1 cellular context compared by ENCODE assay signal in the genomic region with DNA sequence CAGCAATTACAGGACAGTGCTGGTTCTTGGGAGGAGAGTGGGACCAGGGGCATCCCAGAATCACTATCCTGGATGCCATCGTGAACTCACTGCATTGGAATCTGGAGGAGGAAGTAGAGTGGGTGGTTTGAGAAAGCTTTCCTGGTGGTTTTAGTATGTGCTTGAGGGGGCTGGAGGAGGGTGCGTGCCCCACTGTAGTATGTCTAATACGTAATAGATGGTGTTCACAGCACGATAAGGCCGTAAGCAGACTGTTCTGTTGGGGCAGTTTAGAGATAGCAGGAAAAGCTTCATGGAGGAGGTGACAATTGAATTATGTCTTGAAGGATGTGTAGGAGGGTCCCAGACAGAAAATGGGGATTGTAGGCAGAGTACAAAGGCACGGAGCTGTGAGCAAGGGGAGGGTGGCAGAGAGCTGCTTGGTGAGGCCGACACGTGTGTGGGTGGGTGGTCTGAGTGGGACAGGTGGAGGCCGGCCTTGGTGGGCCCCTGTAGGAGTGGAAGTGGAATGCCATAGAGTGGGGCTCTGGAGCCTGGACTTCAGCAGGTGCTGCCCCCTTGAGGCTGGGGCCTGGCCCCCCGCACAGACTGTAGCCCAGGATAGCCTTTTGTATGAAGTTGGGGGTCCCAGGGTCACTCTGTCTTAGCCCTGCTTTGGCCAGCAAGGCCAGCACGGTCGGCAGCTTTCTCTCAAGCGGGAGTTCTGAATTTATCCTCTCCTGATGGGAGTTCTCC.
TF ChIP-seq lines count a peak whose summit lies in the region.

No MANE protein-coding gene starts in this region.

TF ChIP-seq in IMR-90, 13 proteins besides CTCF, POLR2A, EP300 and RAD21:
- TF ChIP-seq MXI1 (IDR thresholded peaks at IDR 0.05; ENCODE audit: borderline replicate concordance, low read depth, low read length) = no peak
- TF ChIP-seq BHLHE40 (IDR thresholded peaks at IDR 0.05; ENCODE audit: low read depth, low read length) = no peak
- no peak for TF ChIP-seq RFX5 (IDR thresholded peaks at IDR 0.05; ENCODE audit: low read depth, low read length)
- peak; percentile 9; the same call in 1 of the 2 replicates for TF ChIP-seq FOS (IDR thresholded peaks at IDR 0.05; ENCODE audit: low read depth, low read length)
- TF ChIP-seq NFE2L2 (IDR thresholded peaks at IDR 0.05; ENCODE audit: low read depth, low read length) = no peak
